Comparison of ENCODE assay signal across 12 cellular contexts in the genomic region with DNA sequence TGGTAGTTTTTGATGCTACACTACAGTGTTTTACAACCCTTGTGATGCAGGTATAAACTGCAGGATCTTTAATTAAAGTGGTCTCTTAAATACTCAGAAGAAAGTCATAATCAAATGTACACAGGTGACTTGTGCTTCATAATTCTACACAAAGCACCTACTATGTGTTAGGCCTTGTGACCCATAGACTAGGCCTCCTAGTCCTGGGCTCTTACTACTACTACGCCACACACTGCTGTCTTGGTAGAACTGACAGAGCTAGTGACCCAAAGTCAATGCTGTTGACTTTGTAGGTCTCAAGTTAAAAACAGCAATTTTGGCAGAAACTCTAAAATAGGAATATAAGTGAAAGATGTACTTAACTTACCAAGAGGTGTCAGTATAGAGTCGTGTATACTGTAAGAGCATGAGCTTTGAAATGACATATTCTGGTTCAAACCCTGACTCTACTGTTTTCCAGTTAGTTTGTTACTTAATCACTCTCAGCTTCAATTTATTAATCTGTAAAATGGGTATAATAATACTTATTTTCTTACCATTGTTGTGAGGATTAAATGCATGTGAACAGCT. TPM values are rescaled to one million over a fixed set of nuclear protein-coding genes. Genes with fewer than 3 reads are reported as not detected.
DNase-seq lines count a peak whose midpoint lies in the region; ATAC-seq and TF ChIP-seq lines count a peak whose summit lies in the region.
"Had no signal": no experiment of that assay in that cellular context is flagged by ENCODE, and none has a peak within 500 bp of the region (broad histone marks: within the 10 kb centered on the region; RNA-seq: fewer than 3 reads in every experiment).

No MANE protein-coding gene starts in this region.

- H4K20me1 ChIP-seq in fibroblast of lung (ENCODE audit: control insufficient read depth, extremely low read depth, insufficient read depth, low read length): no peaks in the 10 kb centered on the region

- no peak overlapping the region for H3K4me3 ChIP-seq in fibroblast of lung (replicated peaks in 1 of 4; ENCODE audit: control extremely low read depth in 1 of 4, insufficient read depth in 1 of 4, low read depth in 3 of 4, low read length in 4 of 4)
- H3K4me3 ChIP-seq: SJSA1 had no signal

- no peaks in the 10 kb centered on the region for H3K79me2 ChIP-seq in fibroblast of lung (ENCODE audit: control insufficient read depth, insufficient read depth, low read length)
- H3K79me2 ChIP-seq: parathyroid adenoma had no signal

- H3K4me1 ChIP-seq in fibroblast of lung (ENCODE audit: control insufficient read depth, extremely low read depth, insufficient read depth, low read length): no peaks in the 10 kb centered on the region
- H3K4me1 ChIP-seq: parathyroid adenoma, SJSA1 had no signal

- in situ Hi-C loops in ACHN (cut with HindIII; ENCODE audit: low pct_ligation_motif_present, low pct_unique_long_range_greater_than_20kb, low sequenced_read_pairs): no loop called here

- no peak overlapping the region for H3K9ac ChIP-seq in fibroblast of lung (ENCODE audit: insufficient read depth, low read length)
- H3K9ac ChIP-seq: parathyroid adenoma had no signal

- peak; percentile 23 for DNase-seq in ACHN
- DNase-seq in H4 (ENCODE audit: low spot score): peak; percentile 23
- DNase-seq in RKO (ENCODE audit: low spot score): peak; percentile 66
- peak; percentile 16 to 42 for DNase-seq in fibroblast of lung (ENCODE audit: low read depth in 2 of 2)
- DNase-seq in dedifferentiated amniotic fluid mesenchymal stem cell (ENCODE audit: extremely low spot score): no peak
- no peak for DNase-seq in activated gamma-delta T cell treated with Interleukin-2 at 50 U/mL for 16 hours
- DNase-seq in central memory CD4-positive, alpha-beta T cell: no peak
- DNase-seq: Calu3, kidney had no signal

- peak in 1 of 2 donors; percentile 19 for TF ChIP-seq CTCF in fibroblast of lung (conservative IDR thresholded peaks at IDR 0.05 in 1 of 2, IDR thresholded peaks at IDR 0.05 in 1 of 2; ENCODE audit: low read depth in 1 of 2, low read length in 2 of 2)

- no peak overlapping the region for H2AFZ ChIP-seq in fibroblast of lung (ENCODE audit: low read length)
- H2AFZ ChIP-seq: parathyroid adenoma had no signal

- no peak overlapping the region for H3K4me2 ChIP-seq in fibroblast of lung (ENCODE audit: extremely low read depth, insufficient read depth, low read length)

- H3K27me3 ChIP-seq in fibroblast of lung (ENCODE audit: control insufficient read depth, insufficient read depth, low read length): no peaks in the 10 kb centered on the region
- H3K27me3 ChIP-seq: SJSA1 had no signal

- no peak overlapping the region for H3K27ac ChIP-seq in fibroblast of lung (ENCODE audit: insufficient read depth, low read length)
- H3K27ac ChIP-seq: parathyroid adenoma, SJSA1 had no signal

- ATAC-seq in HG02678 (IDR thresholded peaks at IDR 0.05; ENCODE audit: unreplicated experiment): no peak

- no peaks in the 10 kb centered on the region for H3K36me3 ChIP-seq in fibroblast of lung (ENCODE audit: control insufficient read depth, insufficient read depth, low read length)
- H3K36me3 ChIP-seq: SJSA1 had no signal

- H3K9me3 ChIP-seq in fibroblast of lung (ENCODE audit: control insufficient read depth, insufficient read depth, low read depth, low read length): no peaks in the 10 kb centered on the region
- H3K9me3 ChIP-seq: SJSA1 had no signal

RNA-seq across cellular contexts. Expression of gene LMO4, which starts 48.6 kb away (rescaled TPM):
- total RNA-seq in H4 (2014; rRNA removed; shearing (Covaris generic)): 28.2 and 33.9 TPM in 2 replicates
- 54.4 and 61.9 TPM in 2 replicates for total RNA-seq in fibroblast of lung
- polyA plus RNA-seq in fibroblast of lung: 91.4 and 101 TPM in 2 replicates
- polyA plus RNA-seq in fibroblast of lung (2012): 65.2 and 72.5 TPM in 2 replicates
- 35.6 and 41.9 TPM in 2 replicates for polyA minus RNA-seq in fibroblast of lung (ENCODE audit: low replicate concordance)

Comparison
In these comparisons a context has a peak if more than half of its experiments do, and no peak if none do; other contexts are left out.
1. DNase-seq: peak in ACHN (single experiment), H4 (single experiment), RKO (single experiment) and fibroblast of lung (2 of 2); none in dedifferentiated amniotic fluid mesenchymal stem cell (single experiment), activated gamma-delta T cell treated with Interleukin-2 at 50 U/mL for 16 hours (single experiment) and central memory CD4-positive, alpha-beta T cell (single experiment).